ENCODE assay signal across 10 cellular contexts in the genomic region with DNA sequence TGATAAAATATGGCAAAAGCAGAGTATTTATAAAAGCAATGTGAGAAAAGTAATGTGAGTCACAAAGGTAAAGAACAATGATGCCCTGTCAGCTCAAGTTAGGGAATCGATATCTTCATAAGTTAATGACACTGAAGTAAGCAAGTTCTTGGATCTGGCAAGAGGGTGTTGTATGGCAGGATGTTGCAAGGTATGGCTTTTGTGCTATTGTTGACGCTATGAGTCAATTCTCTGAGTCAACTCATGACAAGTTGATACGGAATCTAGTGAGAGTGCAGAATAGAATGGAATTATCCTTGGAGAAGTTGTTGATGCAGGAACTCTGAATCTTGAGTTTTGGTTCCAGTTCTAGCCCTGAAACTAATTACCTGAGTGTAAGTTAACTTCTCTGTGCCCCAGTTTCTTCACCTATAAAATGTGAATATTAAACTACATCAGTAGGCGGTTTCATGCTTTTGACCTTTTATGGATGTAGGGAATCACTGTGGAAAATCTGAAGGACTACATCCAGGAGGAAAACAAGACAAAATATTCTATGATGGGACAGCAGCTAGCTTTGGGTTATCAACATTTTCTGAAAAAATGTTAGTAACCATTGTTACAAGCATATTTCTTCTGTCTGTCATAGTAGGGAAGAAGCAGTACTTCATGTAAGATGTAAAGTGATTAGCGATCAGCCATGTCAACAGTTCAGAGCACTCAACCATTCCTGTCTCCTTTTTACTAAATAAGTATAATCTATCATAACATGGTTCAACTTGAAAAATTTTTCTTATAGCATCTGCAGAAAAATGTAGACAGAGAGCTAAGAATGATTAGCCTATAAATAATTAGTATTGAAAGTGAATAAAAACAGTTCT.
DNase-seq lines count a peak whose midpoint lies in the region; ATAC-seq, FAIRE-seq and TF ChIP-seq lines count a peak whose summit lies in the region.
"Had no signal": no experiment of that assay in that cellular context is flagged by ENCODE, and none has a peak within 500 bp of the region (broad histone marks: within the 10 kb centered on the region; RNA-seq: fewer than 3 reads in every experiment).

No MANE protein-coding gene starts in this region.

- H3K4me3 ChIP-seq in Panc1 (ENCODE audit: low read depth in 2 of 2, low read length in 2 of 2) (no peak overlapping the region), retinal pigment epithelial cell (ENCODE audit: low read length) (no peak overlapping the region), thyroid gland (replicated peaks in 1 of 3) (no peak overlapping the region), MM.1S (ENCODE audit: low read length) (no peak overlapping the region)

- WGBS in thyroid gland, 2 donors, result 84 to 91% methylated on average over 5 of the region's 5 CpGs

- BruUV-seq in Panc1 (replicated peaks; lab: Mats Ljungman, UMichigan), result no TSS peak

- H3K27ac ChIP-seq in Panc1 (ENCODE audit: low read length), result peak overlapping the region; percentile 49
- H3K27ac ChIP-seq in thyroid gland, result no peak overlapping the region
- no peak overlapping the region for H3K27ac ChIP-seq in MM.1S (ENCODE audit: low read length)

- peaks cover 12% of the 10 kb centered on the region; the same call in 1 of the 2 replicates for H3K9me3 ChIP-seq in Panc1 (ENCODE audit: control insufficient read depth, insufficient read depth, low read depth, low read length)
- H3K9me3 ChIP-seq in thyroid gland, result no peaks in the 10 kb centered on the region
- H3K9me3 ChIP-seq in MM.1S (replicated peaks; ENCODE audit: insufficient read depth, low read length), result no peaks in the 10 kb centered on the region

- H3K9ac ChIP-seq in MM.1S (ENCODE audit: low read length), result no peak overlapping the region

- no peak overlapping the region for H2AFZ ChIP-seq in MM.1S (ENCODE audit: low read length)

- no peaks in the 10 kb centered on the region for H3F3A ChIP-seq in MM.1S (ENCODE audit: insufficient read depth, low read length)

- FAIRE-seq in GM19239 (lab: Jason Lieb, UNC) (peak; percentile 23), GM12891 (lab: Jason Lieb, UNC) (no peak)

- CTCF ChIA-PET in Panc1 (lab: Charles Lee), result no interaction called here

- POLR2A ChIA-PET in Panc1 (lab: Charles Lee), result no interaction called here

- H3K4me1 ChIP-seq in Panc1 (ENCODE audit: control insufficient read depth, insufficient read depth, low read length), result peaks cover 5% of the 10 kb centered on the region
- no peaks in the 10 kb centered on the region for H3K4me1 ChIP-seq in thyroid gland
- peaks cover 1% of the 10 kb centered on the region; the same call in 1 of the 2 replicates for H3K4me1 ChIP-seq in MM.1S (ENCODE audit: low read length)

- in situ Hi-C loops in Panc1 (cut with HindIII; ENCODE audit: low pct_unique_long_range_greater_than_20kb, low sequenced_read_pairs), result no loop called here

- ATAC-seq in Panc1, result peak; percentile 100
- ATAC-seq in esophagus mucosa, result peak; percentile 100
- ATAC-seq: activated CD8-positive, alpha-beta T cell treated with anti-CD3 and anti-CD28 coated beads, Interleukin-2, amount 10 ng/mL, durations not matched to agents 7 days and 5 days had no signal

- TF ChIP-seq CTCF in Panc1 (IDR thresholded peaks at IDR 0.05) (no peak), retinal pigment epithelial cell (conservative IDR thresholded peaks at IDR 0.05; ENCODE audit: low read depth, low read length) (no peak), thyroid gland (IDR thresholded peaks at IDR 0.05) (no peak), MM.1S (IDR thresholded peaks at IDR 0.05; ENCODE audit: low read length) (no peak)

- no peaks in the 10 kb centered on the region for H3K79me2 ChIP-seq in MM.1S (ENCODE audit: low read length)

- TF ChIP-seq POLR2A in thyroid gland (IDR thresholded peaks at IDR 0.05) (no peak), GM12891 (IDR thresholded peaks at IDR 0.05; ENCODE audit: low read depth, low read length) (no peak)

- DNase-seq in GM19239 (ENCODE audit: insufficient read length, low spot score) (no peak), Panc1 (ENCODE audit: low read depth, low spot score) (peak; percentile 91), retinal pigment epithelial cell (ENCODE audit: low read depth) (peak; percentile 94), thyroid gland (no peak), GM12891 (ENCODE audit: insufficient read length, low spot score) (no peak), MM.1S (no peak)
- no peak for DNase-seq in activated CD4-positive, alpha-beta T cell treated with anti-CD3 and anti-CD28 coated beads, Interleukin-2, amount 50 U/mL, for 4 hours
- DNase-seq: activated CD8-positive, alpha-beta T cell treated with anti-CD3 and anti-CD28 coated beads, Interleukin-2, amount 10 ng/mL, durations not matched to agents 7 days and 5 days; NCI-H2081 treated with DMSO at 0.1 percent for 48 hours had no signal

- H3K27me3 ChIP-seq in Panc1 (ENCODE audit: control insufficient read depth, insufficient read depth, low read length) (no peaks in the 10 kb centered on the region), thyroid gland (no peaks in the 10 kb centered on the region), MM.1S (replicated peaks; ENCODE audit: insufficient read depth, low read length) (no peaks in the 10 kb centered on the region)

- H3K36me3 ChIP-seq in Panc1 (ENCODE audit: control insufficient read depth, insufficient read depth, low read length), result no peaks in the 10 kb centered on the region
- H3K36me3 ChIP-seq in thyroid gland, result no peaks in the 10 kb centered on the region
- H3K36me3 ChIP-seq in MM.1S (replicated peaks; ENCODE audit: insufficient read depth, low read length), result no peaks in the 10 kb centered on the region

- no peaks in the 10 kb centered on the region for H4K20me1 ChIP-seq in MM.1S (ENCODE audit: insufficient read depth, low read length)

- H3K9me2 ChIP-seq in MM.1S (replicated peaks; ENCODE audit: insufficient read depth, low read length), result no peaks in the 10 kb centered on the region

- H3K4me2 ChIP-seq in MM.1S (ENCODE audit: low read depth, low read length), result no peak overlapping the region

- intact Hi-C loops in Panc1 (cut with micrococcal nuclease; ENCODE audit: unreplicated experiment) (no loop called here), thyroid gland (cut with DNase I) (no loop called here)

TF ChIP-seq in GM12891, 5 proteins besides CTCF, POLR2A, EP300 and RAD21:
- TF ChIP-seq PAX5 (IDR thresholded peaks at IDR 0.05; ENCODE audit: insufficient read depth, low read length, severe bottlenecking) (no peak), POLR2AphosphoS5 (IDR thresholded peaks at IDR 0.05; ENCODE audit: low read depth, low read length) (no peak), TAF1 (IDR thresholded peaks at IDR 0.05; ENCODE audit: low read depth, low read length) (no peak), SPI1 (IDR thresholded peaks at IDR 0.05; ENCODE audit: low read depth, low read length) (no peak), POU2F2 (IDR thresholded peaks at IDR 0.05; ENCODE audit: low read depth, low read length) (no peak)

Comparison
In these comparisons a context has a peak if more than half of its experiments do, and no peak if none do; other contexts are left out.
1. DNase-seq: peak in Panc1 (single experiment) and retinal pigment epithelial cell (single experiment); none in GM19239 (single experiment), thyroid gland (0 of 2), activated CD4-positive, alpha-beta T cell treated with anti-CD3 and anti-CD28 coated beads, Interleukin-2, amount 50 U/mL, for 4 hours (0 of 2), GM12891 (single experiment) and MM.1S (single experiment).